21 cellular contexts compared by ENCODE assay signal in genomic region chr10:1130995-1131790, GRCh38.
DNase-seq lines count a peak whose midpoint lies in the region; ATAC-seq and TF ChIP-seq lines count a peak whose summit lies in the region.
"Had no signal": no experiment of that assay in that cellular context is flagged by ENCODE, and none has a peak within 500 bp of the region (broad histone marks: within the 10 kb centered on the region; RNA-seq: fewer than 3 reads in every experiment).

No MANE protein-coding gene starts in this region.

- H3K9ac ChIP-seq in colonic mucosa (ENCODE audit: low read depth in 2 of 2, low read length in 2 of 2), result no peak overlapping the region

- peaks cover 9% of the 10 kb centered on the region for H3K36me3 ChIP-seq in H7 (replicated peaks; ENCODE audit: control insufficient read depth, insufficient read depth, low read length)
- peaks cover 11% of the 10 kb centered on the region for H3K36me3 ChIP-seq in colonic mucosa

- POLR2A ChIA-PET in activated CD4-positive, alpha-beta memory T cell treated with anti-CD3 and anti-CD28 coated beads, Interleukin-2, amount 10 ng/mL, durations not matched to agents 7 days and 5 days (lab: Charles Lee), result interaction anchor here (1.5 kb wide), 1 partner anchor 9 kb away, joined by 4 read pairs; no protein-coding TSS in a partner anchor
- POLR2A ChIA-PET in activated CD4-positive, alpha-beta memory T cell treated with anti-CD3 and anti-CD28 coated beads for 36 hours (lab: Charles Lee), result no interaction called here

- H3K27me3 Mint-ChIP-seq in activated CD4-positive, alpha-beta memory T cell treated with anti-CD3 and anti-CD28 coated beads, Interleukin-2, amount 10 ng/mL, durations not matched to agents 7 days and 5 days, result peaks cover 3% of the 10 kb centered on the region
- no peaks in the 10 kb centered on the region for H3K27me3 Mint-ChIP-seq in activated CD4-positive, alpha-beta memory T cell treated with anti-CD3 and anti-CD28 coated beads for 36 hours
- peaks cover 2% of the 10 kb centered on the region for H3K27me3 Mint-ChIP-seq in activated T-helper 1 cell treated with anti-CD3 and anti-CD28 coated beads, Interleukin-12 subunit alpha, Interleukin-12 subunit beta, Interleukin-2, Interleukin-4 antibody, amounts not matched to agents 30 ng/mL and 10 ng/mL and 1 ng/mL, durations not matched to agents 14 hours and 24 hours and 36 hours (ENCODE audit: insufficient read depth)

- peak; percentile 14 for DNase-seq in activated CD4-positive, alpha-beta memory T cell treated with anti-CD3 and anti-CD28 coated beads, Interleukin-2, amount 10 ng/mL, durations not matched to agents 7 days and 5 days
- no peak for DNase-seq in activated CD4-positive, alpha-beta memory T cell treated with anti-CD3 and anti-CD28 coated beads for 36 hours
- peak; percentile 23 for DNase-seq in H7
- DNase-seq in colonic mucosa, result peak; percentile 4
- peak; percentile 19 for DNase-seq in stimulated activated CD8-positive, alpha-beta memory T cell treated with anti-CD3 and anti-CD28 coated beads, Interleukin-4, amount 100 ng/mL, for 48 hours
- DNase-seq in activated T-helper 1 cell treated with anti-CD3 and anti-CD28 coated beads, Interleukin-12 subunit alpha, Interleukin-12 subunit beta, Interleukin-2, Interleukin-4 antibody, amounts not matched to agents 30 ng/mL and 10 ng/mL and 1 ng/mL, durations not matched to agents 14 hours and 24 hours and 36 hours (ENCODE audit: low spot score), result no peak
- DNase-seq: Kasumi-1; NCI-H1048; NCI-H1436; NCI-H2029; NCI-H345; NCI-H524; NCI-H774; NK-92 treated with Interleukin-12 subunit alpha and Interleukin-12 subunit beta, amount 100 ng/mL, for 24 hours; SHP77 treated with DMSO at 0.1 percent for 48 hours; SW 1271 had no signal

- ATAC-seq in HG03196 (IDR thresholded peaks at IDR 0.05; ENCODE audit: unreplicated experiment), result no peak
- ATAC-seq: GM23338 had no signal

- H3K9me3 Mint-ChIP-seq in activated CD4-positive, alpha-beta memory T cell treated with anti-CD3 and anti-CD28 coated beads, Interleukin-2, amount 10 ng/mL, durations not matched to agents 7 days and 5 days, result no peaks in the 10 kb centered on the region
- no peaks in the 10 kb centered on the region for H3K9me3 Mint-ChIP-seq in activated CD4-positive, alpha-beta memory T cell treated with anti-CD3 and anti-CD28 coated beads for 36 hours
- no peaks in the 10 kb centered on the region for H3K9me3 Mint-ChIP-seq in activated T-helper 1 cell treated with anti-CD3 and anti-CD28 coated beads, Interleukin-12 subunit alpha, Interleukin-12 subunit beta, Interleukin-2, Interleukin-4 antibody, amounts not matched to agents 30 ng/mL and 10 ng/mL and 1 ng/mL, durations not matched to agents 14 hours and 24 hours and 36 hours
- H3K9me3 Mint-ChIP-seq: GM23338 had no signal

- CTCF ChIA-PET in activated CD4-positive, alpha-beta memory T cell treated with anti-CD3 and anti-CD28 coated beads, Interleukin-2, amount 10 ng/mL, durations not matched to agents 7 days and 5 days (lab: Charles Lee), result interaction anchor here (1.6 kb wide), 1 partner anchor 21 kb away, joined by 5 read pairs; no protein-coding TSS in a partner anchor
- CTCF ChIA-PET in activated CD4-positive, alpha-beta memory T cell treated with anti-CD3 and anti-CD28 coated beads for 36 hours (lab: Charles Lee), result interaction anchor here (1.3 kb wide), 1 partner anchor 21 kb away, joined by 3 read pairs; no protein-coding TSS in a partner anchor

- TF ChIP-seq CTCF in colonic mucosa (IDR thresholded peaks at IDR 0.05), result no peak

- no peaks in the 10 kb centered on the region for H3K27me3 ChIP-seq in H7 (ENCODE audit: control insufficient read depth, insufficient read depth, low read length)
- H3K27me3 ChIP-seq in colonic mucosa, result no peaks in the 10 kb centered on the region

- no peaks in the 10 kb centered on the region for H3K9me3 ChIP-seq in colonic mucosa

- H3K36me3 Mint-ChIP-seq in activated CD4-positive, alpha-beta memory T cell treated with anti-CD3 and anti-CD28 coated beads, Interleukin-2, amount 10 ng/mL, durations not matched to agents 7 days and 5 days (ENCODE audit: low read depth), result peaks cover 50% of the 10 kb centered on the region
- peaks cover 38% of the 10 kb centered on the region for H3K36me3 Mint-ChIP-seq in activated CD4-positive, alpha-beta memory T cell treated with anti-CD3 and anti-CD28 coated beads for 36 hours
- H3K36me3 Mint-ChIP-seq in activated T-helper 1 cell treated with anti-CD3 and anti-CD28 coated beads, Interleukin-12 subunit alpha, Interleukin-12 subunit beta, Interleukin-2, Interleukin-4 antibody, amounts not matched to agents 30 ng/mL and 10 ng/mL and 1 ng/mL, durations not matched to agents 14 hours and 24 hours and 36 hours (ENCODE audit: low read depth), result peaks cover 30% of the 10 kb centered on the region

- H3K4me3 ChIP-seq in H7 (ENCODE audit: insufficient read depth, low read depth, low read length), result no peak overlapping the region
- H3K4me3 ChIP-seq in colonic mucosa, result no peak overlapping the region
- H3K4me3 ChIP-seq: GM23338, SK-N-MC had no signal

- H3K4me1 Mint-ChIP-seq in activated CD4-positive, alpha-beta memory T cell treated with anti-CD3 and anti-CD28 coated beads, Interleukin-2, amount 10 ng/mL, durations not matched to agents 7 days and 5 days, result peaks cover 14% of the 10 kb centered on the region
- H3K4me1 Mint-ChIP-seq in activated CD4-positive, alpha-beta memory T cell treated with anti-CD3 and anti-CD28 coated beads for 36 hours (ENCODE audit: low read depth), result peaks cover 6% of the 10 kb centered on the region
- peaks cover 9% of the 10 kb centered on the region for H3K4me1 Mint-ChIP-seq in activated T-helper 1 cell treated with anti-CD3 and anti-CD28 coated beads, Interleukin-12 subunit alpha, Interleukin-12 subunit beta, Interleukin-2, Interleukin-4 antibody, amounts not matched to agents 30 ng/mL and 10 ng/mL and 1 ng/mL, durations not matched to agents 14 hours and 24 hours and 36 hours (ENCODE audit: low read depth)

- H3K27ac Mint-ChIP-seq in activated CD4-positive, alpha-beta memory T cell treated with anti-CD3 and anti-CD28 coated beads, Interleukin-2, amount 10 ng/mL, durations not matched to agents 7 days and 5 days, result no peak overlapping the region
- H3K27ac Mint-ChIP-seq in activated CD4-positive, alpha-beta memory T cell treated with anti-CD3 and anti-CD28 coated beads for 36 hours, result no peak overlapping the region
- H3K27ac Mint-ChIP-seq in activated T-helper 1 cell treated with anti-CD3 and anti-CD28 coated beads, Interleukin-12 subunit alpha, Interleukin-12 subunit beta, Interleukin-2, Interleukin-4 antibody, amounts not matched to agents 30 ng/mL and 10 ng/mL and 1 ng/mL, durations not matched to agents 14 hours and 24 hours and 36 hours, result no peak overlapping the region
- H3K27ac Mint-ChIP-seq: GM23338 had no signal

- intact Hi-C loops in activated CD4-positive, alpha-beta memory T cell treated with anti-CD3 and anti-CD28 coated beads for 36 hours (cut with micrococcal nuclease), result no loop called here
- intact Hi-C loops in colonic mucosa (cut with DNase I), result no loop called here
- intact Hi-C loops in activated T-helper 1 cell treated with anti-CD3 and anti-CD28 coated beads, Interleukin-12 subunit alpha, Interleukin-12 subunit beta, Interleukin-2, Interleukin-4 antibody, amounts not matched to agents 30 ng/mL and 10 ng/mL and 1 ng/mL, durations not matched to agents 14 hours and 24 hours and 36 hours (cut with micrococcal nuclease), result no loop called here

- no peaks in the 10 kb centered on the region for H3K4me1 ChIP-seq in colonic mucosa

- no peak overlapping the region for H3K4me3 Mint-ChIP-seq in activated CD4-positive, alpha-beta memory T cell treated with anti-CD3 and anti-CD28 coated beads, Interleukin-2, amount 10 ng/mL, durations not matched to agents 7 days and 5 days
- H3K4me3 Mint-ChIP-seq in activated CD4-positive, alpha-beta memory T cell treated with anti-CD3 and anti-CD28 coated beads for 36 hours, result no peak overlapping the region
- H3K4me3 Mint-ChIP-seq in activated T-helper 1 cell treated with anti-CD3 and anti-CD28 coated beads, Interleukin-12 subunit alpha, Interleukin-12 subunit beta, Interleukin-2, Interleukin-4 antibody, amounts not matched to agents 30 ng/mL and 10 ng/mL and 1 ng/mL, durations not matched to agents 14 hours and 24 hours and 36 hours, result no peak overlapping the region
- H3K4me3 Mint-ChIP-seq: GM23338 had no signal

- no peak overlapping the region for H3K27ac ChIP-seq in colonic mucosa
- H3K27ac ChIP-seq: C4-2B, RWPE1, SK-N-MC had no signal

Comparison
In these comparisons a context has a peak if more than half of its experiments do, and no peak if none do; other contexts are left out.
1. DNase-seq: peak in activated CD4-positive, alpha-beta memory T cell treated with anti-CD3 and anti-CD28 coated beads, Interleukin-2, amount 10 ng/mL, durations not matched to agents 7 days and 5 days (single experiment), H7 (single experiment), colonic mucosa (single experiment) and stimulated activated CD8-positive, alpha-beta memory T cell treated with anti-CD3 and anti-CD28 coated beads, Interleukin-4, amount 100 ng/mL, for 48 hours (single experiment); none in activated CD4-positive, alpha-beta memory T cell treated with anti-CD3 and anti-CD28 coated beads for 36 hours (single experiment) and activated T-helper 1 cell treated with anti-CD3 and anti-CD28 coated beads, Interleukin-12 subunit alpha, Interleukin-12 subunit beta, Interleukin-2, Interleukin-4 antibody, amounts not matched to agents 30 ng/mL and 10 ng/mL and 1 ng/mL, durations not matched to agents 14 hours and 24 hours and 36 hours (single experiment).